In genomic region chr7:155377071-155377836, GRCh38 we compare ENCODE assay signal across 9 cellular contexts.
DNase-seq lines count a peak whose midpoint lies in the region; ATAC-seq, FAIRE-seq and TF ChIP-seq lines count a peak whose summit lies in the region.
"Had no signal": no experiment of that assay in that cellular context is flagged by ENCODE, and none has a peak within 500 bp of the region (broad histone marks: within the 10 kb centered on the region; RNA-seq: fewer than 3 reads in every experiment).

No MANE protein-coding gene starts in this region.

- peaks cover 4% of the 10 kb centered on the region; the same call in 1 of the 2 replicates for H3K36me3 Mint-ChIP-seq in HFFc6 (ENCODE audit: low read depth)
- H3K36me3 Mint-ChIP-seq in astrocyte (ENCODE audit: low read depth, unreplicated experiment), result no peaks in the 10 kb centered on the region
- no peaks in the 10 kb centered on the region for H3K36me3 Mint-ChIP-seq in activated naive CD4-positive, alpha-beta T cell treated with anti-CD3 and anti-CD28 coated beads, Interleukin-2, amount 10 ng/mL, durations not matched to agents 7 days and 5 days

- peak overlapping the region; percentile 68 for H3K4me2 ChIP-seq in astrocyte (ENCODE audit: low read length)

- peak overlapping the region; percentile 70 for H3K4me3 Mint-ChIP-seq in HFFc6
- H3K4me3 Mint-ChIP-seq in astrocyte (ENCODE audit: unreplicated experiment), result peak overlapping the region; percentile 45
- no peak overlapping the region for H3K4me3 Mint-ChIP-seq in activated naive CD4-positive, alpha-beta T cell treated with anti-CD3 and anti-CD28 coated beads, Interleukin-2, amount 10 ng/mL, durations not matched to agents 7 days and 5 days

- no peak for FAIRE-seq in astrocyte (lab: Jason Lieb, UNC)

- ATAC-seq in mucosa of descending colon (peak; percentile 49), GM19351 (IDR thresholded peaks at IDR 0.05; ENCODE audit: unreplicated experiment) (no peak)

- H3K4me1 Mint-ChIP-seq in HFFc6 (ENCODE audit: low read depth), result peaks cover 8% of the 10 kb centered on the region; the same call in 1 of the 2 replicates
- H3K4me1 Mint-ChIP-seq in astrocyte (ENCODE audit: low read depth, unreplicated experiment), result peaks cover 7% of the 10 kb centered on the region
- peaks cover 34% of the 10 kb centered on the region for H3K4me1 Mint-ChIP-seq in activated naive CD4-positive, alpha-beta T cell treated with anti-CD3 and anti-CD28 coated beads, Interleukin-2, amount 10 ng/mL, durations not matched to agents 7 days and 5 days

- intact Hi-C loops in mucosa of descending colon (cut with DNase I, micrococcal nuclease), result no loop called here

- no peak for TF ChIP-seq CTCF in HFFc6 (IDR thresholded peaks at IDR 0.05)
- no peak for TF ChIP-seq CTCF in astrocyte (IDR thresholded peaks at IDR 0.05; ENCODE audit: insufficient read depth, low read depth, low read length)
- no peak for TF ChIP-seq CTCF in mucosa of descending colon (IDR thresholded peaks at IDR 0.05)

- peaks cover 16% of the 10 kb centered on the region for H4K20me1 ChIP-seq in astrocyte (ENCODE audit: insufficient read depth, low read length)

- H3K9me3 ChIP-seq in astrocyte (ENCODE audit: insufficient read depth, low read depth, low read length) (no peaks in the 10 kb centered on the region), mucosa of descending colon (no peaks in the 10 kb centered on the region), subcutaneous abdominal adipose tissue (ENCODE audit: control insufficient read depth in 5 of 5, low read length in 5 of 5) (no peaks in the 10 kb centered on the region)
- H3K9me3 ChIP-seq: adrenal gland had no signal

- no peaks in the 10 kb centered on the region; the same call in 1 of the 2 replicates for H3K9me3 Mint-ChIP-seq in HFFc6
- H3K9me3 Mint-ChIP-seq in astrocyte (ENCODE audit: unreplicated experiment), result peaks cover 9% of the 10 kb centered on the region
- H3K9me3 Mint-ChIP-seq in activated naive CD4-positive, alpha-beta T cell treated with anti-CD3 and anti-CD28 coated beads, Interleukin-2, amount 10 ng/mL, durations not matched to agents 7 days and 5 days, result no peaks in the 10 kb centered on the region

- H3K27me3 Mint-ChIP-seq in HFFc6 (ENCODE audit: insufficient read depth), result peaks cover 70% of the 10 kb centered on the region
- peaks cover 84% of the 10 kb centered on the region for H3K27me3 Mint-ChIP-seq in astrocyte (ENCODE audit: low read depth, unreplicated experiment)
- H3K27me3 Mint-ChIP-seq in activated naive CD4-positive, alpha-beta T cell treated with anti-CD3 and anti-CD28 coated beads, Interleukin-2, amount 10 ng/mL, durations not matched to agents 7 days and 5 days, result peaks cover 98% of the 10 kb centered on the region

- CTCF ChIA-PET in activated naive CD4-positive, alpha-beta T cell treated with anti-CD3 and anti-CD28 coated beads, Interleukin-2, amount 10 ng/mL, durations not matched to agents 7 days and 5 days (lab: Charles Lee), result interaction anchor here (1.1 to 2.9 kb wide), 2 partner anchors 33 to 156 kb away, joined by 3 to 13 read pairs; no protein-coding TSS in a partner anchor

- no peak overlapping the region for H3K4me3 ChIP-seq in astrocyte (ENCODE audit: insufficient read depth, low read depth, low read length)
- H3K4me3 ChIP-seq in mucosa of descending colon, result no peak overlapping the region
- H3K4me3 ChIP-seq in subcutaneous abdominal adipose tissue (ENCODE audit: low read depth in 1 of 5, low read length in 5 of 5), result peak overlapping the region in 3 of 5 donors; percentile 44 to 48 (median 48)

- DNase-seq in HFFc6 (no peak), astrocyte (ENCODE audit: low read depth) (no peak), mucosa of descending colon (no peak)
- DNase-seq in activated naive CD4-positive, alpha-beta T cell treated with anti-CD3 and anti-CD28 coated beads, Interleukin-2, amount 10 ng/mL, durations not matched to agents 7 days and 5 days, result no peak
- no peak for DNase-seq in activated CD8-positive, alpha-beta memory T cell treated with anti-CD3 and anti-CD28 coated beads, Interleukin-2, amount 50 U/mL, for 4 hours
- DNase-seq: NCI-H510A had no signal

- H3K4me1 ChIP-seq in astrocyte (ENCODE audit: insufficient read depth, low read length) (peaks cover 12% of the 10 kb centered on the region), mucosa of descending colon (ENCODE audit: low read depth) (peaks cover 74% of the 10 kb centered on the region), subcutaneous abdominal adipose tissue (ENCODE audit: control insufficient read depth in 5 of 5, insufficient read depth in 5 of 5, low read length in 5 of 5) (peaks cover 3 to 66% (median 60%) of the 10 kb centered on the region in 5 donors)

- no peak overlapping the region for H3K9ac ChIP-seq in astrocyte (ENCODE audit: low read length)
- no peak overlapping the region for H3K9ac ChIP-seq in subcutaneous abdominal adipose tissue (ENCODE audit: low read length in 5 of 5)

- H3K27ac Mint-ChIP-seq in HFFc6 (no peak overlapping the region), astrocyte (ENCODE audit: unreplicated experiment) (no peak overlapping the region)
- no peak overlapping the region for H3K27ac Mint-ChIP-seq in activated naive CD4-positive, alpha-beta T cell treated with anti-CD3 and anti-CD28 coated beads, Interleukin-2, amount 10 ng/mL, durations not matched to agents 7 days and 5 days

- no peaks in the 10 kb centered on the region for H3K79me2 ChIP-seq in astrocyte (ENCODE audit: insufficient read depth, low read length)

- no peak overlapping the region for H2AFZ ChIP-seq in astrocyte (ENCODE audit: low read depth, low read length)

- no peak overlapping the region for H3K27ac ChIP-seq in astrocyte (ENCODE audit: low read depth, low read length)
- H3K27ac ChIP-seq in subcutaneous abdominal adipose tissue (ENCODE audit: low read depth, low read length), result no peak overlapping the region
- H3K27ac ChIP-seq: adrenal gland had no signal

- H3K36me3 ChIP-seq in astrocyte (ENCODE audit: insufficient read depth, low read length) (no peaks in the 10 kb centered on the region), mucosa of descending colon (ENCODE audit: low read depth) (no peaks in the 10 kb centered on the region), subcutaneous abdominal adipose tissue (ENCODE audit: control insufficient read depth in 5 of 5, insufficient read depth in 5 of 5, low read length in 5 of 5) (no peaks in the 10 kb centered on the region)
- H3K36me3 ChIP-seq: adrenal gland had no signal

- H3K27me3 ChIP-seq in astrocyte (ENCODE audit: insufficient read depth, low read length) (peaks cover 90% of the 10 kb centered on the region), subcutaneous abdominal adipose tissue (ENCODE audit: control insufficient read depth in 5 of 5, insufficient read depth in 4 of 5, low read length in 5 of 5) (peaks cover 74 to 98% (median 88%) of the 10 kb centered on the region in 5 donors)

Comparison
In these comparisons a context has a peak if more than half of its experiments do, and no peak if none do; other contexts are left out.
1. H3K4me3 ChIP-seq: peak in subcutaneous abdominal adipose tissue (3 of 5); none in astrocyte (single experiment) and mucosa of descending colon (single experiment).